In genomic region chr12:49741882-49742620, GRCh38 we compare ENCODE assay signal across 1 cellular context.
A peak's percentile ranks its signal among the peaks of the same experiment; 100 is the strongest.
TF ChIP-seq lines count a peak whose summit lies in the region.

No MANE protein-coding gene starts in this region.

TF ChIP-seq in HepG2, 621 proteins besides CTCF, POLR2A, EP300 and RAD21 (continued from another document and continues in another):
- TF ChIP-seq DRAP1 (CRISPR knock-in tag; IDR thresholded peaks at IDR 0.05) (no peak), RELA (CRISPR knock-in tag; IDR thresholded peaks at IDR 0.05) (no peak), SMYD3 (CRISPR knock-in tag; IDR thresholded peaks at IDR 0.05) (no peak), HDAC1 (CRISPR knock-in tag; IDR thresholded peaks at IDR 0.05) (peak; percentile 32), ZNF646 (CRISPR knock-in tag; IDR thresholded peaks at IDR 0.05) (no peak), GPN1 (CRISPR knock-in tag; IDR thresholded peaks at IDR 0.05; ENCODE audit: borderline replicate concordance) (no peak), ZNF512 (CRISPR knock-in tag; IDR thresholded peaks at IDR 0.05) (no peak), ZHX2 (IDR thresholded peaks at IDR 0.05; ENCODE audit: low read depth) (no peak), ZHX2 (CRISPR knock-in tag; IDR thresholded peaks at IDR 0.05; ENCODE audit: borderline replicate concordance) (no peak), ATF1 (CRISPR knock-in tag; IDR thresholded peaks at IDR 0.05) (0 out of 2 replicates have a peak, but pooled peaks have one; percentile 19), STAG1 (CRISPR knock-in tag; IDR thresholded peaks at IDR 0.05) (no peak), KDM4B (CRISPR knock-in tag; IDR thresholded peaks at IDR 0.05) (no peak), ZKSCAN1 (IDR thresholded peaks at IDR 0.05; ENCODE audit: low read length) (no peak), FLYWCH1 (CRISPR knock-in tag; IDR thresholded peaks at IDR 0.05) (0 out of 2 replicates have a peak, but pooled peaks have one; percentile 18), ZNF713 (CRISPR knock-in tag; IDR thresholded peaks at IDR 0.05) (no peak), ONECUT2 (CRISPR knock-in tag; IDR thresholded peaks at IDR 0.05) (peak; percentile 11; the same call in 1 of the 2 replicates), ZNF10 (CRISPR knock-in tag; IDR thresholded peaks at IDR 0.05; ENCODE audit: borderline replicate concordance, low read depth) (no peak), MYPOP (CRISPR knock-in tag; IDR thresholded peaks at IDR 0.05) (no peak), ZNF318 (CRISPR knock-in tag; IDR thresholded peaks at IDR 0.05) (no peak), FOXA3 (CRISPR knock-in tag; IDR thresholded peaks at IDR 0.05) (peak; percentile 32), PAWR (CRISPR knock-in tag; IDR thresholded peaks at IDR 0.05; ENCODE audit: borderline replicate concordance) (no peak), ZNF282 (IDR thresholded peaks at IDR 0.05; ENCODE audit: partially characterized antibody) (no peak), ZFP41 (CRISPR knock-in tag; IDR thresholded peaks at IDR 0.05; ENCODE audit: borderline replicate concordance) (no peak), IKZF4 (CRISPR knock-in tag; IDR thresholded peaks at IDR 0.05; ENCODE audit: borderline replicate concordance, low read depth, not compliant biosample characterization) (no peak), ZMYM3 (CRISPR knock-in tag; IDR thresholded peaks at IDR 0.05) (no peak), ZNF432 (CRISPR knock-in tag; IDR thresholded peaks at IDR 0.05; ENCODE audit: borderline replicate concordance) (no peak), ZNF3 (CRISPR knock-in tag; IDR thresholded peaks at IDR 0.05) (0 out of 2 replicates have a peak, but pooled peaks have one; percentile 21), MXD4 (CRISPR knock-in tag; IDR thresholded peaks at IDR 0.05) (no peak; the same call in 1 of the 2 replicates), CENPBD1 (CRISPR knock-in tag; IDR thresholded peaks at IDR 0.05; ENCODE audit: borderline replicate concordance, low read depth) (no peak), RAD51 (IDR thresholded peaks at IDR 0.05; ENCODE audit: borderline replicate concordance) (no peak), ETV6 (CRISPR knock-in tag; conservative IDR thresholded peaks at IDR 0.05) (no peak), ZBTB3 (CRISPR knock-in tag; IDR thresholded peaks at IDR 0.05; ENCODE audit: borderline replicate concordance, low read depth) (0 out of 2 replicates have a peak, but pooled peaks have one; percentile 74), JUNB (CRISPR knock-in tag; IDR thresholded peaks at IDR 0.05; ENCODE audit: borderline replicate concordance) (no peak), ZNF547 (CRISPR knock-in tag; IDR thresholded peaks at IDR 0.05) (0 out of 2 replicates have a peak, but pooled peaks have one; percentile 17), ZNF543 (CRISPR knock-in tag; IDR thresholded peaks at IDR 0.05) (no peak; the same call in 1 of the 2 replicates), SIN3B (IDR thresholded peaks at IDR 0.05; ENCODE audit: low read length) (no peak)
